ENCODE assay signal across 12 cellular contexts in the genomic region with DNA sequence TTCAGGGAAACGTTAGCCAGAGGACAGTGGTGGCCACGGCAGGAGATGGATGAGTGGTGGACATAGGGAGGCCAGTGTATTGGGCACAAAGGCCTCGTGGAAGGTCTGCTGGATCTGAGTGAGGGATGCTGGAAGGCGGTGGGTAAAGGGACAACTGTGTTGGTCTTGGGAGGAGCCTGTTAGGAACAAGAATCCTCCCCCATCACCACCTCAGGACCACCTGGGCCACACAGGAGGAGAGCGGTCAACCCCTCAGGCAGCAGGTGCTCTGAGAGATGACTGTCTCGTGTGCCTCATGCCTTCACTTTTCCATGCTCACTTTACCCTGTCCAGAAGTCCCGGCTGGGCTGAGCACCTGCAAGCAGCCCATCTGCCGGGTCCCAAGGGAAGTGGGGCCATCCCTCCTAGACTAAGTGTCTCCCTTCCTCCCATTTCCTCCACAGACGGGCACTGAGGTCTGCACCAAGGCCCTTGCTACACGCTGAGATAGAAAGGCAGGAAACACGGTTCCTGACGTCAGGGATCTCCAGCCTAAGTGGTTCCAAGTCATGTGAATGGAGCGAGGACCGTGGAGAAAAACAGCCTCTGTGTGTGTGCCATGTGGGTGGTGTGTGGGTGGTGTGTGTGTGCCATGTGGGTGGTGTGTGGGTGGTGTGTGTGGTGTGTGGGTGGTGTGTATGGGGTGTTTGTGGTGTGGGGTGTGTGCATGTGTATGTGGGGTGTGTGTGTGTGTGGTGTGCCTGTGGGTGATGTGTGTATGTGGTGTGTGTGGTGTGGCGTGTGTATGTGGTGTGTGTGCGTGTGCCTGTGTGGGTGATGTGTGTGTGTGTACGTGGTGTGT. TPM values are rescaled to one million over a fixed set of nuclear protein-coding genes. Genes with fewer than 3 reads are reported as not detected.
A peak's percentile ranks its signal among the peaks of the same experiment; 100 is the strongest.
DNase-seq lines count a peak whose midpoint lies in the region; TF ChIP-seq lines count a peak whose summit lies in the region.
"Had no signal": no experiment of that assay in that cellular context is flagged by ENCODE, and none has a peak within 500 bp of the region (broad histone marks: within the 10 kb centered on the region; RNA-seq: fewer than 3 reads in every experiment).

No MANE protein-coding gene starts in this region.

- H3K27ac ChIP-seq in RWPE1 = peak overlapping the region; percentile 44
- H3K27ac ChIP-seq: PC-9 had no signal

- H3K4me3 Mint-ChIP-seq in progenitor cell of endocrine pancreas (ENCODE audit: low read depth) = no peak overlapping the region
- H3K4me3 Mint-ChIP-seq: CD8-positive, alpha-beta T cell had no signal

- CTCF ChIA-PET in RWPE1 (lab: Yijun Ruan, JAX) = no interaction called here

- H3K27ac Mint-ChIP-seq in progenitor cell of endocrine pancreas = peak overlapping the region; percentile 82
- H3K27ac Mint-ChIP-seq: CD8-positive, alpha-beta T cell had no signal

- no peaks in the 10 kb centered on the region for H3K36me3 Mint-ChIP-seq in progenitor cell of endocrine pancreas (ENCODE audit: insufficient read depth)
- H3K36me3 Mint-ChIP-seq: CD8-positive, alpha-beta T cell had no signal

- peaks cover 23% of the 10 kb centered on the region for H3K27me3 Mint-ChIP-seq in progenitor cell of endocrine pancreas

- H3K9me3 Mint-ChIP-seq in progenitor cell of endocrine pancreas (ENCODE audit: low read depth) = no peaks in the 10 kb centered on the region
- H3K9me3 Mint-ChIP-seq: CD8-positive, alpha-beta T cell had no signal

- H3K4me1 Mint-ChIP-seq in progenitor cell of endocrine pancreas (ENCODE audit: low read depth) = peaks cover 4% of the 10 kb centered on the region

- TF ChIP-seq CTCF in RWPE1 (conservative IDR thresholded peaks at IDR 0.05; ENCODE audit: low read depth) (no peak), fibroblast of pulmonary artery (IDR thresholded peaks at IDR 0.05; ENCODE audit: low read length, missing control alignments) (no peak), progenitor cell of endocrine pancreas (IDR thresholded peaks at IDR 0.05; ENCODE audit: unreplicated experiment) (no peak)

- DNase-seq in CD1c-positive myeloid dendritic cell (ENCODE audit: extremely low spot score) (peak; percentile 35), RWPE1 (ENCODE audit: low spot score) (no peak), fibroblast of pulmonary artery (ENCODE audit: low read depth) (peak; percentile 45), progenitor cell of endocrine pancreas (ENCODE audit: low spot score, unreplicated experiment) (no peak), NCI-H1436 (lab: John Stamatoyannopoulos, UW) (no peak), NOMO-1 treated with DMSO at 0.1 percent for 48 hours (lab: John Stamatoyannopoulos, UW; ENCODE audit: unreplicated experiment) (no peak)
- no peak for DNase-seq in stimulated activated CD4-positive, alpha-beta T cell treated with anti-CD3 and anti-CD28 coated beads, Interleukin-4, amount 100 ng/mL, for 24 hours
- DNase-seq: activated CD4-positive, CD25-positive, alpha-beta regulatory T cell; CD8-positive, alpha-beta T cell; NCI-H1105; PC-9; T-helper 1 cell had no signal

- H3K4me3 ChIP-seq in fibroblast of pulmonary artery (replicated peaks; ENCODE audit: low read depth, low read length) = no peak overlapping the region
- H3K4me3 ChIP-seq: PC-9 had no signal

- POLR2A ChIA-PET in RWPE1 (lab: Yijun Ruan, JAX; ENCODE audit: low non-redundant PET) = no interaction called here

RNA-seq across cellular contexts. Expression of a gene that starts 47.8 kb away (rescaled TPM):
- 56.4 and 58.2 TPM in 2 replicates for total RNA-seq in progenitor cell of endocrine pancreas

Comparison
In these comparisons a context has a peak if more than half of its experiments do, and no peak if none do; other contexts are left out.
1. DNase-seq: peak in CD1c-positive myeloid dendritic cell (single experiment) and fibroblast of pulmonary artery (single experiment); none in RWPE1 (single experiment), progenitor cell of endocrine pancreas (single experiment), stimulated activated CD4-positive, alpha-beta T cell treated with anti-CD3 and anti-CD28 coated beads, Interleukin-4, amount 100 ng/mL, for 24 hours (single experiment), NCI-H1436 (single experiment) and NOMO-1 treated with DMSO at 0.1 percent for 48 hours (single experiment).